In genomic region chr1:32031578-32032286, GRCh38 we compare ENCODE assay signal across 1 cellular context.
A peak's percentile ranks its signal among the peaks of the same experiment; 100 is the strongest.
TF ChIP-seq lines count a peak whose summit lies in the region.

No MANE protein-coding gene starts in this region.

TF ChIP-seq in HepG2, 621 proteins besides CTCF, POLR2A, EP300 and RAD21 (continued from another document):
- no peak for TF ChIP-seq KLF9 (CRISPR knock-in tag; IDR thresholded peaks at IDR 0.05; ENCODE audit: low read depth)
- TF ChIP-seq ZBTB33 (CRISPR knock-in tag; IDR thresholded peaks at IDR 0.05), result peak; percentile 34; the same call in 1 of the 2 replicates
